Comparison of ENCODE assay signal across 30 cellular contexts in the genomic region with DNA sequence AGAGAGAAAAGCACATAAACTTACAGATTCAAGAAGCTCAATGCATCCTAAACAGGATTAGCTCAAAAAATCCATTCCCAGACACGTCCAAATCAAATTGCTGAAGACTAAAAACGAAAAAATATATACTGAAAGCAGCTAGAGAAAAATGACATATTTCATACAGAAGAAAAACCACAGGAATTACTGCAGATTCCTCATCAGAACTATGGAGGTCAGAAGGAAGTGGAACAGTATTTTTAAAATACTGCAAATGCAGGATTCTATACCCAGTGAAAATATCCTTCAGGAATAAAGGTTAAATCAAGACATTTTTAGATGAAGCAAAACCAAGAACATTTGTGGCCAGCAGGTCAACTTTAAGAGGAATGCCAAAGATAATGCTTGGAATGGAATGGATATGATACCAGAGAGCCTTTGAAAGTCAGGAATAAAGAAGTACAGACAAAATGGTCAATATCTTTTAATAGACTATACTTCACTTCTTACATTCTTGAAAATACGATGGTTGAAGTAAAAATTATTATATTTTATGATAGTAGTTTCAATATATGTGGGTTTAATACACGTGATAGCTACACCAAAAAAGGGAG.
A peak's percentile ranks its signal among the peaks of the same experiment; 100 is the strongest.
DNase-seq lines count a peak whose midpoint lies in the region; ATAC-seq and TF ChIP-seq lines count a peak whose summit lies in the region.
"Had no signal": no experiment of that assay in that cellular context is flagged by ENCODE, and none has a peak within 500 bp of the region (broad histone marks: within the 10 kb centered on the region; RNA-seq: fewer than 3 reads in every experiment).

No MANE protein-coding gene starts in this region.

- H3K27me3 ChIP-seq in osteoblast (ENCODE audit: insufficient read depth, low read length) (peaks cover 5% of the 10 kb centered on the region), tibial nerve (peaks cover 0 to 5% of the 10 kb centered on the region in 2 donors), endodermal cell (ENCODE audit: control insufficient read depth, insufficient read depth, low read length, poor library complexity, severe bottlenecking) (no peaks in the 10 kb centered on the region)
- H3K27me3 ChIP-seq: colonic mucosa, SJCRH30, transverse colon had no signal

- H3K4me1 Mint-ChIP-seq in endodermal cell = no peaks in the 10 kb centered on the region
- H3K4me1 Mint-ChIP-seq: activated CD4-positive, alpha-beta memory T cell treated with anti-CD3 and anti-CD28 coated beads, Interleukin-2, amount 10 ng/mL, durations not matched to agents 7 days and 5 days; activated naive CD4-positive, alpha-beta T cell treated with anti-CD3 and anti-CD28 coated beads, Interleukin-2, amount 10 ng/mL, durations not matched to agents 7 days and 5 days had no signal

- peaks cover 4% of the 10 kb centered on the region for H3K27me3 Mint-ChIP-seq in endodermal cell (ENCODE audit: insufficient read depth)
- H3K27me3 Mint-ChIP-seq: activated CD4-positive, alpha-beta memory T cell treated with anti-CD3 and anti-CD28 coated beads, Interleukin-2, amount 10 ng/mL, durations not matched to agents 7 days and 5 days had no signal

- H3K4me3 ChIP-seq in osteoblast (ENCODE audit: insufficient read depth, low read length) = no peak overlapping the region
- no peak overlapping the region for H3K4me3 ChIP-seq in tibial nerve
- H3K4me3 ChIP-seq in endodermal cell (ENCODE audit: low read length) = no peak overlapping the region
- H3K4me3 ChIP-seq: breast epithelium, colonic mucosa, GM23338, SJCRH30, transverse colon had no signal

- H3K4me3 Mint-ChIP-seq in endodermal cell = no peak overlapping the region
- H3K4me3 Mint-ChIP-seq: activated CD4-positive, alpha-beta memory T cell treated with anti-CD3 and anti-CD28 coated beads, Interleukin-2, amount 10 ng/mL, durations not matched to agents 7 days and 5 days; activated naive CD4-positive, alpha-beta T cell treated with anti-CD3 and anti-CD28 coated beads, Interleukin-2, amount 10 ng/mL, durations not matched to agents 7 days and 5 days; GM23338; naive thymus-derived CD8-positive, alpha-beta T cell had no signal

- DNase-seq in NCI-H345 (lab: John Stamatoyannopoulos, UW) (peak; percentile 5), NCI-H345 treated with DMSO at 0.1 percent for 48 hours (lab: John Stamatoyannopoulos, UW; ENCODE audit: unreplicated experiment) (no peak), DMS53 treated with DMSO at 0.1 percent for 48 hours (lab: John Stamatoyannopoulos, UW; ENCODE audit: unreplicated experiment) (peak; percentile 12), OCI-M1 (lab: John Stamatoyannopoulos, UW) (peak; percentile 68), osteoblast (ENCODE audit: insufficient read length, low spot score, missing footprints) (peak; percentile 47), tibial nerve (ENCODE audit: low spot score in 2 of 2) (no peak), endodermal cell (no peak)
- DNase-seq: activated CD4-positive, alpha-beta memory T cell treated with anti-CD3 and anti-CD28 coated beads, Interleukin-2, amount 10 ng/mL, durations not matched to agents 7 days and 5 days; activated CD4-positive, CD25-positive, alpha-beta regulatory T cell treated with anti-CD3 and anti-CD28 coated beads, Interleukin-2, amount 50 U/mL, for 72 hours; activated CD8-positive, alpha-beta memory T cell treated with anti-CD3 and anti-CD28 coated beads, Interleukin-2, amount 50 U/mL, for 48 hours; activated naive CD4-positive, alpha-beta T cell treated with anti-CD3 and anti-CD28 coated beads, Interleukin-2, amount 10 ng/mL, durations not matched to agents 7 days and 5 days; amniotic stem cell; C1 segment of cervical spinal cord; colonic mucosa; COR-L47; effector memory CD4-positive, alpha-beta T cell; erythroblast; head of caudate nucleus; midbrain; NCI-H1105 treated with DMSO at 0.1 percent for 48 hours; NCI-H1930; NCI-H446 treated with DMSO at 0.1 percent for 48 hours; nucleus accumbens; small intestine; transverse colon had no signal

- no peak for ATAC-seq in GM19455 (IDR thresholded peaks at IDR 0.05; ENCODE audit: unreplicated experiment)
- ATAC-seq: GM23338; naive thymus-derived CD8-positive, alpha-beta T cell had no signal

- H3K4me2 ChIP-seq in osteoblast (ENCODE audit: insufficient read depth, low read length) = no peak overlapping the region
- H3K4me2 ChIP-seq: GM23338 had no signal

- TF ChIP-seq EP300 in tibial nerve (IDR thresholded peaks at IDR 0.05) = no peak

- no peak overlapping the region for H3K27ac ChIP-seq in osteoblast (ENCODE audit: low read depth, low read length)
- H3K27ac ChIP-seq in tibial nerve = no peak overlapping the region
- no peak overlapping the region for H3K27ac ChIP-seq in endodermal cell (ENCODE audit: low read depth, low read length)
- H3K27ac ChIP-seq: breast epithelium, colonic mucosa, SJCRH30, transverse colon had no signal

- no peak overlapping the region for H3K27ac Mint-ChIP-seq in endodermal cell
- H3K27ac Mint-ChIP-seq: activated CD4-positive, alpha-beta memory T cell treated with anti-CD3 and anti-CD28 coated beads, Interleukin-2, amount 10 ng/mL, durations not matched to agents 7 days and 5 days; activated naive CD4-positive, alpha-beta T cell treated with anti-CD3 and anti-CD28 coated beads, Interleukin-2, amount 10 ng/mL, durations not matched to agents 7 days and 5 days; GM23338; naive thymus-derived CD8-positive, alpha-beta T cell had no signal

- H3K4me1 ChIP-seq in osteoblast (ENCODE audit: insufficient read depth, low read length) (no peaks in the 10 kb centered on the region), tibial nerve (peaks cover 0 to 6% (median 0%) of the 10 kb centered on the region in 4 donors), endodermal cell (ENCODE audit: control insufficient read depth, insufficient read depth, low read length) (no peaks in the 10 kb centered on the region)
- H3K4me1 ChIP-seq: breast epithelium, colonic mucosa, SJCRH30, transverse colon had no signal

- no peak for TF ChIP-seq POLR2A in tibial nerve (IDR thresholded peaks at IDR 0.05)

- peaks cover 38% of the 10 kb centered on the region for H3K9me3 Mint-ChIP-seq in endodermal cell

- no peak overlapping the region for H2AFZ ChIP-seq in osteoblast (ENCODE audit: low read length)
- H2AFZ ChIP-seq: GM23338 had no signal

- peaks cover 3% of the 10 kb centered on the region for H4K20me1 ChIP-seq in osteoblast (ENCODE audit: insufficient read depth, low read length)

- H3K36me3 ChIP-seq in osteoblast (ENCODE audit: insufficient read depth, low read length) (no peaks in the 10 kb centered on the region), tibial nerve (no peaks in the 10 kb centered on the region), endodermal cell (ENCODE audit: control insufficient read depth, insufficient read depth, low read length) (no peaks in the 10 kb centered on the region)
- H3K36me3 ChIP-seq: colonic mucosa, SJCRH30, transverse colon had no signal

- no peaks in the 10 kb centered on the region for H3K79me2 ChIP-seq in osteoblast (ENCODE audit: insufficient read depth, low read length)

- no peak overlapping the region for H3K9ac ChIP-seq in endodermal cell (ENCODE audit: extremely low read depth, low read length, poor library complexity, severe bottlenecking)

- TF ChIP-seq CTCF in osteoblast (IDR thresholded peaks at IDR 0.05; ENCODE audit: extremely low read depth, low read depth, low read length) (no peak), tibial nerve (IDR thresholded peaks at IDR 0.05) (no peak), endodermal cell (conservative IDR thresholded peaks at IDR 0.05) (no peak)

- WGBS in tibial nerve, 2 donors = 75% methylated on average over 4 of the region's 4 CpGs
- 74 to 83% methylated on average over 2 to 4 of the region's 4 CpGs for WGBS in endodermal cell (ENCODE audit: insufficient coverage in 1 of 2, insufficient read length in 1 of 2), 2 experiments

- H3K36me3 Mint-ChIP-seq in endodermal cell (ENCODE audit: low read depth) = peaks cover 12% of the 10 kb centered on the region
- H3K36me3 Mint-ChIP-seq: activated naive CD4-positive, alpha-beta T cell treated with anti-CD3 and anti-CD28 coated beads, Interleukin-2, amount 10 ng/mL, durations not matched to agents 7 days and 5 days had no signal

- H3K9me3 ChIP-seq in osteoblast (ENCODE audit: low read depth, low read length) (peaks cover 13% of the 10 kb centered on the region), tibial nerve (peaks cover 0 to 34% (median 8%) of the 10 kb centered on the region in 4 donors), endodermal cell (ENCODE audit: control insufficient read depth, low read length) (peaks cover 23% of the 10 kb centered on the region)
- H3K9me3 ChIP-seq: colonic mucosa had no signal

Comparison
In these comparisons a context has a peak if more than half of its experiments do, and no peak if none do; other contexts are left out.
1. DNase-seq: peak in NCI-H345 (single experiment), DMS53 treated with DMSO at 0.1 percent for 48 hours (single experiment), OCI-M1 (single experiment) and osteoblast (single experiment); none in NCI-H345 treated with DMSO at 0.1 percent for 48 hours (single experiment), tibial nerve (0 of 2) and endodermal cell (single experiment).